In the genomic region with DNA sequence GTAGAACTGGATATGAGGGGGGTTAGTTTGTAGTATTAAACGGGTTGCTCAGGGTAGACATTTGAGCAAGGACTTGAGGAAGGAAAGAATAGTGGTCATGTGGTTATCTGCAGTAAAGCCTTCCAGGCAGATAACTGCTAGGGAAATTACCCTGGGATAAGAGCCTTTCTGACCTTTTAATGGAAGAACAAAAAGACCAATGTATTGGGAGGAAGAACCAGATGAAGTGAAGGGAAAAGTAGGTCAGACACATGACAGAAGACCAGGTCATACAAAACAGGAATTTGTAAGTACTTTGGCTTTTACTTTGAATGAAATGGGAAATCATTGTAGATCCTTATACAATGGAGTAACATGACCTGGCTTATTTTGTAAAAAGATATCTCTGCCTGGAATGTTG, we compare ENCODE assay signal across 31 cellular contexts.
"Had no signal": no experiment of that assay in that cellular context is flagged by ENCODE, and none has a peak within 500 bp of the region (broad histone marks: within the 10 kb centered on the region; RNA-seq: fewer than 3 reads in every experiment).

No MANE protein-coding gene starts in this region.

- H3K4me1 ChIP-seq: ascending aorta had no signal

- ATAC-seq: activated CD8-positive, alpha-beta T cell treated with anti-CD3 and anti-CD28 coated beads, Interleukin-2, amount 10 ng/mL, durations not matched to agents 7 days and 5 days; Right ventricle myocardium inferior had no signal

- H3K4me3 Mint-ChIP-seq: activated CD4-positive, alpha-beta T cell treated with anti-CD3 and anti-CD28 coated beads, Interleukin-2, amount 10 ng/mL, durations not matched to agents 24 days and 14 days; activated CD8-positive, alpha-beta T cell treated with anti-CD3 and anti-CD28 coated beads, Interleukin-2, amount 10 ng/mL, durations not matched to agents 7 days and 5 days; activated naive CD4-positive, alpha-beta T cell treated with anti-CD3 and anti-CD28 coated beads, Interleukin-2, amount 50 U/mL, for 24 hours; activated naive CD8-positive, alpha-beta T cell treated with anti-CD3 and anti-CD28 coated beads, Interleukin-2, amount 10 ng/mL, durations not matched to agents 7 days and 5 days; activated T-cell treated with anti-CD3 and anti-CD28 coated beads, Interleukin-2, amount 50 U/mL, for 24 hours; central memory CD8-positive, alpha-beta T cell had no signal

- H3K27ac ChIP-seq: ascending aorta, cardiac muscle cell, PC-9, RWPE1, WERI-Rb-1 had no signal

- H3K4me3 ChIP-seq: ascending aorta, cardiac muscle cell, MG63, PC-9 had no signal

- DNase-seq: activated CD4-positive, alpha-beta T cell treated with anti-CD3 and anti-CD28 coated beads, Interleukin-2, amount 10 ng/mL, durations not matched to agents 24 days and 14 days; activated CD4-positive, alpha-beta T cell treated with anti-CD3 and anti-CD28 coated beads, Interleukin-2, amount 50 U/mL, for 48 hours; activated CD8-positive, alpha-beta T cell treated with anti-CD3 and anti-CD28 coated beads, Interleukin-2, amount 10 ng/mL, durations not matched to agents 7 days and 5 days; activated gamma-delta T cell; activated naive CD4-positive, alpha-beta T cell treated with Interleukin-2 at 50 U/mL for 16 hours; activated naive CD8-positive, alpha-beta T cell treated with anti-CD3 and anti-CD28 coated beads, Interleukin-2, amount 10 ng/mL, durations not matched to agents 7 days and 5 days; activated T-cell treated with anti-CD3 and anti-CD28 coated beads, Interleukin-2, amount 50 U/mL, for 24 hours; amygdala; Kasumi-1; KG1; MG63; NCI-H1092; NCI-H1436 treated with DMSO at 0.1 percent for 48 hours; NCI-H1694 treated with DMSO at 0.1 percent for 48 hours; NCI-H2029; NCI-H510A; NCI-H526; NCI-H748 treated with DMSO at 0.1 percent for 48 hours; NK-92 treated with Interleukin-12 subunit alpha and Interleukin-12 subunit beta, amount 100 ng/mL, for 24 hours; PC-9; SIG-M5; T1000; WERI-Rb-1 had no signal

- H3K36me3 Mint-ChIP-seq: activated naive CD4-positive, alpha-beta T cell treated with anti-CD3 and anti-CD28 coated beads, Interleukin-2, amount 50 U/mL, for 24 hours; activated naive CD8-positive, alpha-beta T cell treated with anti-CD3 and anti-CD28 coated beads, Interleukin-2, amount 10 ng/mL, durations not matched to agents 7 days and 5 days had no signal

- H3K27me3 ChIP-seq: ascending aorta, cardiac muscle cell, MG63 had no signal

- H3K4me2 ChIP-seq: PC-9 had no signal

- H2AFZ ChIP-seq: PC-9 had no signal

- H3K36me3 ChIP-seq: ascending aorta, cardiac muscle cell, MG63, WERI-Rb-1 had no signal

- FAIRE-seq: RCC 7860 had no signal

- H3K9me3 Mint-ChIP-seq: activated CD4-positive, alpha-beta T cell treated with anti-CD3 and anti-CD28 coated beads, Interleukin-2, amount 10 ng/mL, durations not matched to agents 24 days and 14 days; activated naive CD8-positive, alpha-beta T cell treated with anti-CD3 and anti-CD28 coated beads, Interleukin-2, amount 10 ng/mL, durations not matched to agents 7 days and 5 days; activated T-cell treated with anti-CD3 and anti-CD28 coated beads, Interleukin-2, amount 50 U/mL, for 24 hours; activated T-helper 2 cell treated with anti-CD3 and anti-CD28 coated beads, Interferon-gamma antibody, Interleukin-2, Interleukin-4, amounts not matched to agents 10 μg/mL and 5 μg/mL and 100 μg/mL, durations not matched to agents 14 hours and 24 hours and 36 hours; central memory CD8-positive, alpha-beta T cell had no signal

- H3K4me1 Mint-ChIP-seq: activated CD4-positive, alpha-beta T cell treated with anti-CD3 and anti-CD28 coated beads, Interleukin-2, amount 10 ng/mL, durations not matched to agents 24 days and 14 days; activated naive CD8-positive, alpha-beta T cell treated with anti-CD3 and anti-CD28 coated beads, Interleukin-2, amount 10 ng/mL, durations not matched to agents 7 days and 5 days; central memory CD8-positive, alpha-beta T cell had no signal

- H3K27me3 Mint-ChIP-seq: activated naive CD8-positive, alpha-beta T cell treated with anti-CD3 and anti-CD28 coated beads, Interleukin-2, amount 10 ng/mL, durations not matched to agents 7 days and 5 days had no signal

- H3K9me3 ChIP-seq: ascending aorta, MG63 had no signal

- H3K27ac Mint-ChIP-seq: activated CD4-positive, alpha-beta T cell treated with anti-CD3 and anti-CD28 coated beads, Interleukin-2, amount 10 ng/mL, durations not matched to agents 24 days and 14 days; activated CD8-positive, alpha-beta T cell treated with anti-CD3 and anti-CD28 coated beads, Interleukin-2, amount 10 ng/mL, durations not matched to agents 7 days and 5 days; activated naive CD4-positive, alpha-beta T cell treated with anti-CD3 and anti-CD28 coated beads, Interleukin-2, amount 50 U/mL, for 24 hours; activated naive CD8-positive, alpha-beta T cell treated with anti-CD3 and anti-CD28 coated beads, Interleukin-2, amount 10 ng/mL, durations not matched to agents 7 days and 5 days; activated T-cell treated with anti-CD3 and anti-CD28 coated beads, Interleukin-2, amount 50 U/mL, for 24 hours; activated T-helper 2 cell treated with anti-CD3 and anti-CD28 coated beads, Interferon-gamma antibody, Interleukin-2, Interleukin-4, amounts not matched to agents 10 μg/mL and 5 μg/mL and 100 μg/mL, durations not matched to agents 14 hours and 24 hours and 36 hours had no signal
